Comparison of ENCODE assay signal across 16 cellular contexts in genomic region chr4:14529653-14530052, GRCh38.
DNase-seq lines count a peak whose midpoint lies in the region; ATAC-seq and TF ChIP-seq lines count a peak whose summit lies in the region.
"Had no signal": no experiment of that assay in that cellular context is flagged by ENCODE, and none has a peak within 500 bp of the region (broad histone marks: within the 10 kb centered on the region; RNA-seq: fewer than 3 reads in every experiment).

No MANE protein-coding gene starts in this region.

- no peak for TF ChIP-seq CTCF in fibroblast of the aortic adventitia (IDR thresholded peaks at IDR 0.05; ENCODE audit: insufficient read depth, low read length)

- peak; percentile 61 for DNase-seq in A172 (ENCODE audit: low spot score)
- DNase-seq in HCEC 1CT, result peak; percentile 33
- DNase-seq in SK-MEL-5 (ENCODE audit: low read depth, low spot score), result peak; percentile 33
- peak; percentile 9 for DNase-seq in fibroblast of the aortic adventitia (ENCODE audit: low read depth)
- no peak for DNase-seq in activated CD4-positive, alpha-beta T cell treated with anti-CD3 and anti-CD28 coated beads for 48 hours
- no peak for DNase-seq in AG08396 (ENCODE audit: low spot score)
- DNase-seq: activated CD8-positive, alpha-beta T cell treated with anti-CD3 and anti-CD28 coated beads, Interleukin-2, amount 10 ng/mL, durations not matched to agents 7 days and 5 days; activated gamma-delta T cell treated with Interleukin-2 at 50 U/mL for 16 hours; cortex of kidney; gastrocnemius medialis; NCI-H526; stimulated activated naive B cell treated with anti-CD40 and anti-IgM and Interleukin-4, amounts not matched to agents 10 μg/mL and 1 μg/mL and 100 μg/mL, for 72 hours; T-cell had no signal

- ATAC-seq in GM18907 (IDR thresholded peaks at IDR 0.05; ENCODE audit: unreplicated experiment) (no peak), HG02840 (IDR thresholded peaks at IDR 0.05; ENCODE audit: low FRiP score, unreplicated experiment) (no peak)
- ATAC-seq: activated CD8-positive, alpha-beta T cell treated with anti-CD3 and anti-CD28 coated beads, Interleukin-2, amount 10 ng/mL, durations not matched to agents 7 days and 5 days; gastrocnemius medialis; stimulated activated naive B cell treated with anti-CD40 and anti-IgM and Interleukin-4, amounts not matched to agents 10 μg/mL and 1 μg/mL and 100 μg/mL, for 72 hours; T-cell had no signal

- no peak overlapping the region for H3K4me3 ChIP-seq in fibroblast of the aortic adventitia (ENCODE audit: low read depth, low read length)
- H3K4me3 ChIP-seq: gastrocnemius medialis, lung had no signal

- in situ Hi-C loops in SK-MEL-5 (cut with HindIII; ENCODE audit: low pct_unique_long_range_greater_than_20kb, low sequenced_read_pairs), result no loop called here

Comparison
In these comparisons a context has a peak if more than half of its experiments do, and no peak if none do; other contexts are left out.
1. DNase-seq: peak in A172 (single experiment), HCEC 1CT (single experiment), SK-MEL-5 (single experiment) and fibroblast of the aortic adventitia (single experiment); none in activated CD4-positive, alpha-beta T cell treated with anti-CD3 and anti-CD28 coated beads for 48 hours (single experiment) and AG08396 (single experiment).